24 cellular contexts compared by ENCODE assay signal in the genomic region with DNA sequence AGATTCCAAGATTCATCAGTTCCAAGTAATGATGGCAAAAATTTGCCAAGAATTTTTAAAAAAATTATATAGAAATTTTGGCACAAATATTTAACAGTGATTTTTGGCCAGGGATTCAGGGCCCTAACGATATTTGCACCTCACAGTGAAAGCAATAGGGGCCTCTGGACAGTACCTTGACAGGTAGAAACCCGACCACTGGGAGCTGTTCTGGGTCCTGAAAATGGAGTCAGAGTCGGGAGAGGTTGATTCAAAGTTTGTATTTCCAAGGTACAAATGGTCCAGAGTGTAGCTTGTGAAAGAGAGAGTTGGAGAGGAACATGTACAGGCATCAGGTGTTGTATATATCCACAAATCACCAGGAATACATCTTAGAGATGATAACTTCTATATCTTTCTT. TPM values are rescaled to one million over a fixed set of nuclear protein-coding genes. Genes with fewer than 3 reads are reported as not detected.
DNase-seq lines count a peak whose midpoint lies in the region; ATAC-seq, FAIRE-seq and TF ChIP-seq lines count a peak whose summit lies in the region.
"Had no signal": no experiment of that assay in that cellular context is flagged by ENCODE, and none has a peak within 500 bp of the region (broad histone marks: within the 10 kb centered on the region; RNA-seq: fewer than 3 reads in every experiment).

No MANE protein-coding gene starts in this region.

- TF ChIP-seq CTCF in bronchial epithelial cell (IDR thresholded peaks at IDR 0.05; ENCODE audit: insufficient read depth, low read length, severe bottlenecking) (no peak), lower lobe of right lung (IDR thresholded peaks at IDR 0.05) (no peak)

- DNase-seq in ELF-1 (ENCODE audit: low read depth, low spot score), result peak; percentile 23
- peak; percentile 2 for DNase-seq in NAMALWA (ENCODE audit: low spot score)
- peak; percentile 33 for DNase-seq in bronchial epithelial cell (ENCODE audit: low read depth)
- peak; percentile 63 for DNase-seq in mesendoderm
- DNase-seq in globus pallidus (ENCODE audit: low spot score), result no peak
- no peak for DNase-seq in NOMO-1 treated with DMSO at 0.1 percent for 48 hours (lab: John Stamatoyannopoulos, UW; ENCODE audit: unreplicated experiment)
- DNase-seq in lower lobe of right lung, result no peak
- no peak for DNase-seq in NCI-H1930 (lab: John Stamatoyannopoulos, UW)
- DNase-seq: activated CD8-positive, alpha-beta memory T cell treated with anti-CD3 and anti-CD28 coated beads, Interleukin-2, amount 10 ng/mL, durations not matched to agents 7 days and 5 days; activated gamma-delta T cell; aorta; GF-D8; HCEC 1CT; immature natural killer cell; NCI-H2081 treated with DMSO at 0.1 percent for 48 hours; NCI-H774; right cardiac atrium; SHP77; T-helper 2 cell had no signal

- no peak overlapping the region for H2AK5ac ChIP-seq in mesendoderm (ENCODE audit: low read length)

- no peaks in the 10 kb centered on the region for H3K9me3 ChIP-seq in lower lobe of right lung
- H3K9me3 ChIP-seq: neutrophil had no signal

- H4K8ac ChIP-seq in mesendoderm (ENCODE audit: low read depth, low read length), result no peak overlapping the region

- H3K4ac ChIP-seq in mesendoderm (ENCODE audit: low read depth, low read length), result no peak overlapping the region

- H3K4me1 ChIP-seq in mesendoderm (ENCODE audit: control insufficient read depth, low read depth, low read length), result no peaks in the 10 kb centered on the region
- H3K4me1 ChIP-seq in lower lobe of right lung, result no peaks in the 10 kb centered on the region

- H3K9ac ChIP-seq in mesendoderm (ENCODE audit: low read length), result no peak overlapping the region

- H3K18ac ChIP-seq in mesendoderm (ENCODE audit: low read length), result no peak overlapping the region

- no peaks in the 10 kb centered on the region for H3K79me1 ChIP-seq in mesendoderm (ENCODE audit: low read length)

- no peak for ATAC-seq in lower lobe of right lung
- ATAC-seq: activated CD8-positive, alpha-beta memory T cell treated with anti-CD3 and anti-CD28 coated beads, Interleukin-2, amount 10 ng/mL, durations not matched to agents 7 days and 5 days; right cardiac atrium had no signal

- no peaks in the 10 kb centered on the region for H3K79me2 ChIP-seq in mesendoderm (ENCODE audit: control insufficient read depth, insufficient read depth, low read length)

- H3K27me3 ChIP-seq in bronchial epithelial cell (ENCODE audit: control insufficient read depth, insufficient read depth, low read length), result no peaks in the 10 kb centered on the region
- no peaks in the 10 kb centered on the region for H3K27me3 ChIP-seq in mesendoderm (ENCODE audit: insufficient read depth, low read length, poor library complexity)
- no peaks in the 10 kb centered on the region for H3K27me3 ChIP-seq in lower lobe of right lung (ENCODE audit: low read depth)
- H3K27me3 ChIP-seq: neutrophil had no signal

- no CpG with 5 or more reads among the region's 3 CpGs for WGBS in mesendoderm (ENCODE audit: extremely low coverage, insufficient coverage, low lambda C conversion rate)

- H2BK5ac ChIP-seq in mesendoderm (ENCODE audit: low read length), result no peak overlapping the region

- no peak overlapping the region for H3K4me2 ChIP-seq in mesendoderm (ENCODE audit: low read length)

- H3K36me3 ChIP-seq in bronchial epithelial cell (ENCODE audit: control insufficient read depth, insufficient read depth, low read length) (no peaks in the 10 kb centered on the region), mesendoderm (ENCODE audit: control insufficient read depth, insufficient read depth, low read length) (no peaks in the 10 kb centered on the region), lower lobe of right lung (no peaks in the 10 kb centered on the region)
- H3K36me3 ChIP-seq: neutrophil had no signal

- no peak overlapping the region for H2BK120ac ChIP-seq in mesendoderm (ENCODE audit: low read depth, low read length)

- H3K4me3 ChIP-seq in bronchial epithelial cell (ENCODE audit: low read depth, low read length), result no peak overlapping the region
- H3K4me3 ChIP-seq in mesendoderm (ENCODE audit: low read length), result no peak overlapping the region
- H3K4me3 ChIP-seq in lower lobe of right lung, result no peak overlapping the region

- H3K23ac ChIP-seq in mesendoderm (ENCODE audit: low read length), result no peak overlapping the region

- no peak overlapping the region for H4K5ac ChIP-seq in mesendoderm (ENCODE audit: low read length)

- no peak overlapping the region for H3K56ac ChIP-seq in mesendoderm (ENCODE audit: low read length)

- intact Hi-C loops in lower lobe of right lung (cut with DNase I), result no loop called here

- no peak for FAIRE-seq in bronchial epithelial cell (lab: Jason Lieb, UNC)
- FAIRE-seq: colon, endothelial cell of umbilical vein, frontal cortex, HTR-8/SVneo had no signal

- no peak overlapping the region for H2BK15ac ChIP-seq in mesendoderm (replicated peaks; ENCODE audit: low read depth)

- H3K27ac ChIP-seq in mesendoderm (ENCODE audit: low read depth, low read length), result no peak overlapping the region
- no peak overlapping the region for H3K27ac ChIP-seq in lower lobe of right lung
- H3K27ac ChIP-seq: neutrophil had no signal

RNA-seq across cellular contexts. Expression of a gene that starts 41.6 kb away (rescaled TPM):
- total RNA-seq in bronchial epithelial cell (not detected in 2 replicates), lower lobe of right lung (not detected)
- not detected for polyA plus RNA-seq in mesendoderm (2013, experiment 1 of 2)
- not detected for polyA plus RNA-seq in mesendoderm (2013, experiment 2 of 2)
- total RNA-seq: activated CD8-positive, alpha-beta memory T cell treated with anti-CD3 and anti-CD28 coated beads, Interleukin-2, amount 10 ng/mL, durations not matched to agents 7 days and 5 days; aorta; endothelial cell of umbilical vein; frontal cortex; right cardiac atrium had no signal
- polyA plus RNA-seq: aorta, endothelial cell of umbilical vein, right cardiac atrium had no signal

Comparison
In these comparisons a context has a peak if more than half of its experiments do, and no peak if none do; other contexts are left out.
1. DNase-seq: peak in ELF-1 (single experiment), NAMALWA (single experiment), bronchial epithelial cell (single experiment) and mesendoderm (single experiment); none in globus pallidus (single experiment), NOMO-1 treated with DMSO at 0.1 percent for 48 hours (single experiment), lower lobe of right lung (single experiment) and NCI-H1930 (0 of 2).